Comparison of ENCODE assay signal across 8 cellular contexts in genomic region chr10:3749597-3750351, GRCh38. TPM values are rescaled to one million over a fixed set of nuclear protein-coding genes. Genes with fewer than 3 reads are reported as not detected.
DNase-seq lines count a peak whose midpoint lies in the region; ATAC-seq and TF ChIP-seq lines count a peak whose summit lies in the region.

No MANE protein-coding gene starts in this region.

- peak overlapping the region; percentile 52 to 65 for H3K27ac ChIP-seq in prostate gland

- H3K4me1 ChIP-seq in prostate gland (replicated peaks), result no peaks in the 10 kb centered on the region

- intact Hi-C loops in prostate gland (cut with DNase I), result loop anchor here (5.0 kb wide), 2 partner anchors 33 to 748 kb away; no protein-coding TSS in a partner anchor

- no peaks in the 10 kb centered on the region for H3K9me3 ChIP-seq in prostate gland

- DNase-seq in NB4 (ENCODE audit: low read depth) (peak; percentile 45), fibroblast of pulmonary artery (ENCODE audit: low read depth) (peak; percentile 82), prostate gland (ENCODE audit: low spot score) (peak; percentile 51), HUDEP-2 (lab: John Stamatoyannopoulos, UW; ENCODE audit: unreplicated experiment in 76 of 76) (no peak), mucosa of gallbladder (ENCODE audit: low spot score) (no peak)

- no peak for TF ChIP-seq CTCF in NB4 (IDR thresholded peaks at IDR 0.05; ENCODE audit: low read depth, low read length)
- TF ChIP-seq CTCF in fibroblast of pulmonary artery (IDR thresholded peaks at IDR 0.05; ENCODE audit: low read length, missing control alignments), result no peak
- no peak for TF ChIP-seq CTCF in prostate gland (IDR thresholded peaks at IDR 0.05)

- no peak overlapping the region for H3K4me3 ChIP-seq in NB4 (ENCODE audit: low read depth, low read length)
- no peak overlapping the region for H3K4me3 ChIP-seq in fibroblast of pulmonary artery (replicated peaks; ENCODE audit: low read depth, low read length)
- no peak overlapping the region for H3K4me3 ChIP-seq in prostate gland

- TF ChIP-seq POLR2A in NB4 (IDR thresholded peaks at IDR 0.05; ENCODE audit: extremely low read depth, insufficient read length), result no peak
- TF ChIP-seq POLR2A in prostate gland (IDR thresholded peaks at IDR 0.05), result no peak

- peak; percentile 69 for ATAC-seq in GM18907 (IDR thresholded peaks at IDR 0.05; ENCODE audit: unreplicated experiment)
- ATAC-seq in GM19452 (IDR thresholded peaks at IDR 0.05; ENCODE audit: unreplicated experiment), result no peak
- no peak for ATAC-seq in HG02588 (IDR thresholded peaks at IDR 0.05; ENCODE audit: unreplicated experiment)

- 29% methylated on average over 15 of the region's 15 CpGs for WGBS in prostate gland

- H3K36me3 ChIP-seq in prostate gland, result no peaks in the 10 kb centered on the region

- H3K27me3 ChIP-seq in prostate gland (replicated peaks; ENCODE audit: insufficient read depth), result no peaks in the 10 kb centered on the region

RNA-seq across cellular contexts. Expression of gene KLF6, which starts 35.2 kb away (rescaled TPM):
- total RNA-seq in prostate gland, result 10 to 100 TPM; 17.5 to 42.3 TPM
- total RNA-seq in mucosa of gallbladder, result 165 TPM

Comparison
In these comparisons a context has a peak if more than half of its experiments do, and no peak if none do; other contexts are left out.
1. DNase-seq: peak in NB4 (single experiment), fibroblast of pulmonary artery (single experiment) and prostate gland (single experiment); none in HUDEP-2 (0 of 76) and mucosa of gallbladder (single experiment).